ENCODE assay signal across 25 cellular contexts in genomic region chr1:64873576-64873975, GRCh38.
DNase-seq lines count a peak whose midpoint lies in the region; ATAC-seq, FAIRE-seq and TF ChIP-seq lines count a peak whose summit lies in the region.
"Had no signal": no experiment of that assay in that cellular context is flagged by ENCODE, and none has a peak within 500 bp of the region (broad histone marks: within the 10 kb centered on the region; RNA-seq: fewer than 3 reads in every experiment).

No MANE protein-coding gene starts in this region.

- H3K9me3 ChIP-seq in CD4-positive, CD25-positive, alpha-beta regulatory T cell (ENCODE audit: control insufficient read depth in 2 of 2, low read length in 2 of 2), result no peaks in the 10 kb centered on the region
- H3K9me3 ChIP-seq in psoas muscle, result no peaks in the 10 kb centered on the region
- H3K9me3 ChIP-seq: SK-N-SH had no signal

- 85 to 90% (median 88%) methylated on average over 9 of the region's 9 CpGs for WGBS in psoas muscle, 3 donors

- H3K4me3 ChIP-seq in CD4-positive, CD25-positive, alpha-beta regulatory T cell (ENCODE audit: low read depth, low read length), result no peak overlapping the region
- H3K4me3 ChIP-seq in psoas muscle, result no peak overlapping the region

- peaks cover 33% of the 10 kb centered on the region for H3K4me1 ChIP-seq in CD4-positive, CD25-positive, alpha-beta regulatory T cell (ENCODE audit: control insufficient read depth, insufficient read depth, low read length, poor library complexity, severe bottlenecking)
- H3K4me1 ChIP-seq in psoas muscle, result peaks cover 12% of the 10 kb centered on the region

- peaks cover 50% of the 10 kb centered on the region for H3K36me3 Mint-ChIP-seq in CD4-positive, CD25-positive, alpha-beta regulatory T cell
- H3K36me3 Mint-ChIP-seq in endothelial cell (ENCODE audit: low read depth, unreplicated experiment), result peaks cover 57% of the 10 kb centered on the region

- intact Hi-C loops in psoas muscle (cut with DNase I), result no loop called here

- peaks cover 79% of the 10 kb centered on the region for H3K36me3 ChIP-seq in CD4-positive, CD25-positive, alpha-beta regulatory T cell (ENCODE audit: control insufficient read depth, insufficient read depth, low read length)
- peaks cover 4 to 83% of the 10 kb centered on the region in 2 donors for H3K36me3 ChIP-seq in psoas muscle (ENCODE audit: insufficient read depth in 1 of 2, low read depth in 1 of 2)

- ATAC-seq in CD4-positive, CD25-positive, alpha-beta regulatory T cell (ENCODE audit: low read depth in 2 of 2), result no peak
- ATAC-seq in psoas muscle, result peak; percentile 15 to 70 (median 52)
- ATAC-seq: CD8-positive, alpha-beta T cell; Panc1 had no signal

- TF ChIP-seq CTCF in endothelial cell (IDR thresholded peaks at IDR 0.05; ENCODE audit: unreplicated experiment), result no peak
- no peak for TF ChIP-seq CTCF in psoas muscle (IDR thresholded peaks at IDR 0.05)

- H3K4me1 Mint-ChIP-seq in CD4-positive, CD25-positive, alpha-beta regulatory T cell, result peaks cover 19 to 58% (median 51%) of the 10 kb centered on the region in 4 donors
- H3K4me1 Mint-ChIP-seq in endothelial cell (ENCODE audit: unreplicated experiment), result peaks cover 37% of the 10 kb centered on the region

- H3K27ac Mint-ChIP-seq in CD4-positive, CD25-positive, alpha-beta regulatory T cell, result peak overlapping the region; percentile 62 to 78 (median 69)
- H3K27ac Mint-ChIP-seq in endothelial cell (ENCODE audit: unreplicated experiment), result no peak overlapping the region
- H3K27ac Mint-ChIP-seq: CD8-positive, alpha-beta T cell had no signal

- H3K9me3 Mint-ChIP-seq in CD4-positive, CD25-positive, alpha-beta regulatory T cell, result no peaks in the 10 kb centered on the region
- no peaks in the 10 kb centered on the region for H3K9me3 Mint-ChIP-seq in endothelial cell (ENCODE audit: unreplicated experiment)
- H3K9me3 Mint-ChIP-seq: CD8-positive, alpha-beta T cell had no signal

- H3K27ac ChIP-seq in CD4-positive, CD25-positive, alpha-beta regulatory T cell (ENCODE audit: insufficient read depth, low read length, poor library complexity, severe bottlenecking), result no peak overlapping the region
- no peak overlapping the region for H3K27ac ChIP-seq in psoas muscle

- no peaks in the 10 kb centered on the region for H3K27me3 Mint-ChIP-seq in CD4-positive, CD25-positive, alpha-beta regulatory T cell
- H3K27me3 Mint-ChIP-seq in endothelial cell (ENCODE audit: unreplicated experiment), result peaks cover 7% of the 10 kb centered on the region

- H3K27me3 ChIP-seq in CD4-positive, CD25-positive, alpha-beta regulatory T cell (ENCODE audit: control insufficient read depth, insufficient read depth, low read length), result no peaks in the 10 kb centered on the region
- H3K27me3 ChIP-seq in psoas muscle (ENCODE audit: insufficient read depth in 3 of 3, low read length in 2 of 3), result no peaks in the 10 kb centered on the region

- FAIRE-seq in GM12891 (lab: Jason Lieb, UNC), result peak; percentile 26
- FAIRE-seq: A204.1, GM12892, HTR-8/SVneo had no signal

- H3K4me3 Mint-ChIP-seq in CD4-positive, CD25-positive, alpha-beta regulatory T cell, result peak overlapping the region in 1 of 4 donors; percentile 11
- peak overlapping the region; percentile 56 for H3K4me3 Mint-ChIP-seq in endothelial cell (ENCODE audit: unreplicated experiment)
- H3K4me3 Mint-ChIP-seq: CD8-positive, alpha-beta T cell had no signal

- no peak for TF ChIP-seq POLR2A in GM12891 (IDR thresholded peaks at IDR 0.05; ENCODE audit: low read depth, low read length)

- no peak for DNase-seq in CD4-positive, CD25-positive, alpha-beta regulatory T cell
- DNase-seq in GM12891 (ENCODE audit: insufficient read length, low spot score) (no peak), endothelial cell (ENCODE audit: low spot score) (no peak), psoas muscle (no peak), AML-193 (lab: John Stamatoyannopoulos, UW) (no peak), NCI-H2227 (lab: John Stamatoyannopoulos, UW; ENCODE audit: unreplicated experiment) (no peak)
- DNase-seq in stimulated activated naive CD4-positive, alpha-beta T cell treated with Interleukin-2 at 50 U/mL for 16 hours (lab: John Stamatoyannopoulos, UW), result no peak
- DNase-seq: CD8-positive, alpha-beta T cell; DMS153; GOT3; HCEC 1CT; KG1; NCI-H1092; NCI-H146; NCI-H2029; NCI-H345; NCI-H524; NCI-H774; NK-92 treated with Interleukin-12 subunit alpha and Interleukin-12 subunit beta, amount 100 ng/mL, for 24 hours; SIG-M5; SK-N-SH had no signal

TF ChIP-seq in GM12891, 5 proteins besides CTCF, POLR2A, EP300 and RAD21:
- no peak for TF ChIP-seq POLR2AphosphoS5 (IDR thresholded peaks at IDR 0.05; ENCODE audit: low read depth, low read length)
- TF ChIP-seq PAX5 (IDR thresholded peaks at IDR 0.05; ENCODE audit: insufficient read depth, low read length, severe bottlenecking), result no peak
- TF ChIP-seq SPI1 (IDR thresholded peaks at IDR 0.05; ENCODE audit: low read depth, low read length), result no peak
- TF ChIP-seq POU2F2 (IDR thresholded peaks at IDR 0.05; ENCODE audit: low read depth, low read length), result no peak
- TF ChIP-seq TAF1 (IDR thresholded peaks at IDR 0.05; ENCODE audit: low read depth, low read length), result no peak

Comparison
In these comparisons a context has a peak if more than half of its experiments do, and no peak if none do; other contexts are left out.
1. ATAC-seq: peak in psoas muscle (4 of 4); none in CD4-positive, CD25-positive, alpha-beta regulatory T cell (0 of 2).